ENCODE assay signal across 20 cellular contexts in the genomic region with DNA sequence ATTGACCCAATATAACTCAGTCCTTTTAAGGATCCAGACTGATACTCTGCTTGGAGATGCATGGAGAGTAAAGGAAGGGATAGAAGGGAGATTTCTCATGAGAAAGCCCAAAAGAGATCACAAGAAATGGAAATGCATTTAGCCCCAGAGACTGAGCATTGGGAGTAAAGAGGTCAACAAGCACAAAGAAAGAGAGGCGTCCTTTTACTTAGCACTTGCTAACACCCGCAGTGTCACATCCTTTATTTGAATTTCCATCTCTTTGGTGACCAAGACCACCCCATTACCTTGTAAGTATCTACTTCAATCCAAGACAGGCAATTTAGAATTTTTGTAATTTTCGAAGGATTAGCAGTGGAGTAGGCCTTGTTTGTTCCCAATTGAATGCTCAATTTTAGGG.
"Had no signal": no experiment of that assay in that cellular context is flagged by ENCODE, and none has a peak within 500 bp of the region (broad histone marks: within the 10 kb centered on the region; RNA-seq: fewer than 3 reads in every experiment).

No MANE protein-coding gene starts in this region.

- H3K4me3 Mint-ChIP-seq: naive thymus-derived CD8-positive, alpha-beta T cell; stimulated activated naive B cell treated with anti-CD40 and anti-IgM and Interleukin-4, amounts not matched to agents 10 μg/mL and 1 μg/mL and 100 μg/mL, for 72 hours; stimulated activated naive CD8-positive, alpha-beta T cell treated with anti-CD3 and anti-CD28 coated beads, Interleukin-15, amount 100 ng/mL, for 72 hours had no signal

- DNase-seq: colonic mucosa; effector CD8-positive, alpha-beta T cell; foreskin melanocyte; heart left ventricle; hippocampal formation; kidney glomerular epithelial cell; mucosa of descending colon; naive thymus-derived CD8-positive, alpha-beta T cell; ovary; sigmoid colon; stimulated activated CD4-positive, alpha-beta T cell treated with anti-CD3 and anti-CD28 coated beads, Interleukin-2, amount 100 ng/mL, for 24 hours; stimulated activated CD4-positive, alpha-beta T cell treated with anti-CD3 and anti-CD28 coated beads, Interleukin-4, amount 100 ng/mL, for 4 hours; stimulated activated naive B cell treated with anti-CD40 and anti-IgM and Interleukin-4, amounts not matched to agents 10 μg/mL and 1 μg/mL and 100 μg/mL, for 72 hours; stimulated activated naive CD8-positive, alpha-beta T cell treated with anti-CD3 and anti-CD28 coated beads, Interleukin-15, amount 100 ng/mL, for 72 hours; testis; upper lobe of right lung had no signal

- H3K27me3 ChIP-seq: colonic mucosa, heart left ventricle, ovary, right atrium auricular region, sigmoid colon, testis, tibial nerve, upper lobe of right lung had no signal

- H3K4me3 ChIP-seq: colonic mucosa, heart left ventricle, mucosa of descending colon, ovary, right atrium auricular region, sigmoid colon, skin epidermis, testis, tibial nerve, upper lobe of right lung had no signal

- H3K9me3 ChIP-seq: colonic mucosa, mucosa of descending colon, ovary, right atrium auricular region, sigmoid colon, testis, tibial nerve, upper lobe of right lung had no signal

- H3K27me3 Mint-ChIP-seq: stimulated activated naive B cell treated with anti-CD40 and anti-IgM and Interleukin-4, amounts not matched to agents 10 μg/mL and 1 μg/mL and 100 μg/mL, for 72 hours; stimulated activated naive CD8-positive, alpha-beta T cell treated with anti-CD3 and anti-CD28 coated beads, Interleukin-15, amount 100 ng/mL, for 72 hours had no signal

- H3K9me3 Mint-ChIP-seq: stimulated activated naive B cell treated with anti-CD40 and anti-IgM and Interleukin-4, amounts not matched to agents 10 μg/mL and 1 μg/mL and 100 μg/mL, for 72 hours; stimulated activated naive CD8-positive, alpha-beta T cell treated with anti-CD3 and anti-CD28 coated beads, Interleukin-15, amount 100 ng/mL, for 72 hours had no signal

- ATAC-seq: heart left ventricle; mucosa of descending colon; naive thymus-derived CD8-positive, alpha-beta T cell; stimulated activated naive B cell treated with anti-CD40 and anti-IgM and Interleukin-4, amounts not matched to agents 10 μg/mL and 1 μg/mL and 100 μg/mL, for 72 hours; stimulated activated naive CD8-positive, alpha-beta T cell treated with anti-CD3 and anti-CD28 coated beads, Interleukin-15, amount 100 ng/mL, for 72 hours; upper lobe of right lung had no signal

- H3K27ac Mint-ChIP-seq: naive thymus-derived CD8-positive, alpha-beta T cell; stimulated activated naive B cell treated with anti-CD40 and anti-IgM and Interleukin-4, amounts not matched to agents 10 μg/mL and 1 μg/mL and 100 μg/mL, for 72 hours; stimulated activated naive CD8-positive, alpha-beta T cell treated with anti-CD3 and anti-CD28 coated beads, Interleukin-15, amount 100 ng/mL, for 72 hours had no signal

- FAIRE-seq: islet of Langerhans had no signal

- H3K4me1 Mint-ChIP-seq: naive thymus-derived CD8-positive, alpha-beta T cell; stimulated activated naive B cell treated with anti-CD40 and anti-IgM and Interleukin-4, amounts not matched to agents 10 μg/mL and 1 μg/mL and 100 μg/mL, for 72 hours; stimulated activated naive CD8-positive, alpha-beta T cell treated with anti-CD3 and anti-CD28 coated beads, Interleukin-15, amount 100 ng/mL, for 72 hours had no signal

- H3K36me3 ChIP-seq: colonic mucosa, heart left ventricle, ovary, right atrium auricular region, sigmoid colon, tibial nerve, upper lobe of right lung had no signal

- H3K4me1 ChIP-seq: colonic mucosa, heart left ventricle, right atrium auricular region, sigmoid colon, testis, tibial nerve, upper lobe of right lung had no signal

- H3K36me3 Mint-ChIP-seq: naive thymus-derived CD8-positive, alpha-beta T cell; stimulated activated naive B cell treated with anti-CD40 and anti-IgM and Interleukin-4, amounts not matched to agents 10 μg/mL and 1 μg/mL and 100 μg/mL, for 72 hours had no signal

- H3K27ac ChIP-seq: colonic mucosa, heart left ventricle, ovary, right atrium auricular region, sigmoid colon, skin epidermis, testis, tibial nerve, upper lobe of right lung had no signal
